Comparison of ENCODE assay signal across 1 cellular context in the genomic region with DNA sequence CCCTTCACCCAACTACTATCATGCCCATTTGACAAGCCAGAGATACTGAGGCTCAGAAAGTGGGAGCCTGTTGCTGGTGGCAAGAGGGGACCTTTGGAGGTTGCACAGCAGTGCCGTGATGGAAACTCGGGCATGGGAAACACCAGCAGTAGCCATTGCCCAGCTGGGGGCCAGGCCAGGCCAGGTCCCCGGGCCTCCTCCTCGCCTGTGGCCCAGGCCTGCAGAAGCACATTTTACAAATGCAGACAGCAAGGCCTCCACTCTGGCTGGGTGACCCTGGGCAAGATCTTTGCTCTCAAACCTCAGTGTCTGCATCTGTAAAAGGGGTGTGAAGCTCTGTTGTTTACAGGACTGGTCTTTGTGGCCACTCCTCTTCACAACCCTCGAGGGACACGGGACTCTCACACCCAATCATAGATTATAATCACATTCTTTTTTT.
A peak's percentile ranks its signal among the peaks of the same experiment; 100 is the strongest.
TF ChIP-seq lines count a peak whose summit lies in the region.

No MANE protein-coding gene starts in this region.

TF ChIP-seq in K562, 482 proteins besides CTCF, POLR2A, EP300 and RAD21 (continued from another document and continues in another):
- TF ChIP-seq, protein P1, sequence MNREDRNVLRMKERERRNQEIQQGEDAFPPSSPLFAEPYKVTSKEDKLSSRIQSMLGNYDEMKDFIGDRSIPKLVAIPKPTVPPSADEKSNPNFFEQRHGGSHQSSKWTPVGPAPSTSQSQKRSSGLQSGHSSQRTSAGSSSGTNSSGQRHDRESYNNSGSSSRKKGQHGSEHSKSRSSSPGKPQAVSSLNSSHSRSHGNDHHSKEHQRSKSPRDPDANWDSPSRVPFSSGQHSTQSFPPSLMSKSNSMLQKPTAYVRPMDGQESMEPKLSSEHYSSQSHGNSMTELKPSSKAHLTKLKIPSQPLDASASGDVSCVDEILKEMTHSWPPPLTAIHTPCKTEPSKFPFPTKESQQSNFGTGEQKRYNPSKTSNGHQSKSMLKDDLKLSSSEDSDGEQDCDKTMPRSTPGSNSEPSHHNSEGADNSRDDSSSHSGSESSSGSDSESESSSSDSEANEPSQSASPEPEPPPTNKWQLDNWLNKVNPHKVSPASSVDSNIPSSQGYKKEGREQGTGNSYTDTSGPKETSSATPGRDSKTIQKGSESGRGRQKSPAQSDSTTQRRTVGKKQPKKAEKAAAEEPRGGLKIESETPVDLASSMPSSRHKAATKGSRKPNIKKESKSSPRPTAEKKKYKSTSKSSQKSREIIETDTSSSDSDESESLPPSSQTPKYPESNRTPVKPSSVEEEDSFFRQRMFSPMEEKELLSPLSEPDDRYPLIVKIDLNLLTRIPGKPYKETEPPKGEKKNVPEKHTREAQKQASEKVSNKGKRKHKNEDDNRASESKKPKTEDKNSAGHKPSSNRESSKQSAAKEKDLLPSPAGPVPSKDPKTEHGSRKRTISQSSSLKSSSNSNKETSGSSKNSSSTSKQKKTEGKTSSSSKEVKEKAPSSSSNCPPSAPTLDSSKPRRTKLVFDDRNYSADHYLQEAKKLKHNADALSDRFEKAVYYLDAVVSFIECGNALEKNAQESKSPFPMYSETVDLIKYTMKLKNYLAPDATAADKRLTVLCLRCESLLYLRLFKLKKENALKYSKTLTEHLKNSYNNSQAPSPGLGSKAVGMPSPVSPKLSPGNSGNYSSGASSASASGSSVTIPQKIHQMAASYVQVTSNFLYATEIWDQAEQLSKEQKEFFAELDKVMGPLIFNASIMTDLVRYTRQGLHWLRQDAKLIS (CRISPR knock-in tag; IDR thresholded peaks at IDR 0.05): no peak
- TF ChIP-seq ZKSCAN1 (IDR thresholded peaks at IDR 0.05; ENCODE audit: low read depth, low read length): no peak
- no peak for TF ChIP-seq BCL6 (CRISPR knock-in tag; IDR thresholded peaks at IDR 0.05)
- TF ChIP-seq KHSRP (IDR thresholded peaks at IDR 0.05): no peak
- TF ChIP-seq POU5F1 (IDR thresholded peaks at IDR 0.05; ENCODE audit: borderline replicate concordance, low read depth, low read length, partially characterized antibody): no peak
- no peak for TF ChIP-seq BACH1 (tag; IDR thresholded peaks at IDR 0.05)
- no peak for TF ChIP-seq NFRKB (IDR thresholded peaks at IDR 0.05; ENCODE audit: low read depth)
- no peak for TF ChIP-seq ZNF444 (CRISPR knock-in tag; IDR thresholded peaks at IDR 0.05)
- no peak for TF ChIP-seq TGIF2 (CRISPR knock-in tag; IDR thresholded peaks at IDR 0.05)
- no peak for TF ChIP-seq MTA3 (IDR thresholded peaks at IDR 0.05; ENCODE audit: borderline replicate concordance)
- TF ChIP-seq KAT2B (IDR thresholded peaks at IDR 0.05; ENCODE audit: low read depth, low read length): no peak
- 0 out of 2 replicates have a peak, but pooled peaks have one; percentile 12 for TF ChIP-seq ELF1 (tag; IDR thresholded peaks at IDR 0.05)
- TF ChIP-seq NCOA4 (IDR thresholded peaks at IDR 0.05; ENCODE audit: partially characterized antibody): no peak
- TF ChIP-seq, protein P2, sequence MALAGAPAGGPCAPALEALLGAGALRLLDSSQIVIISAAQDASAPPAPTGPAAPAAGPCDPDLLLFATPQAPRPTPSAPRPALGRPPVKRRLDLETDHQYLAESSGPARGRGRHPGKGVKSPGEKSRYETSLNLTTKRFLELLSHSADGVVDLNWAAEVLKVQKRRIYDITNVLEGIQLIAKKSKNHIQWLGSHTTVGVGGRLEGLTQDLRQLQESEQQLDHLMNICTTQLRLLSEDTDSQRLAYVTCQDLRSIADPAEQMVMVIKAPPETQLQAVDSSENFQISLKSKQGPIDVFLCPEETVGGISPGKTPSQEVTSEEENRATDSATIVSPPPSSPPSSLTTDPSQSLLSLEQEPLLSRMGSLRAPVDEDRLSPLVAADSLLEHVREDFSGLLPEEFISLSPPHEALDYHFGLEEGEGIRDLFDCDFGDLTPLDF (CRISPR knock-in tag; IDR thresholded peaks at IDR 0.05): no peak
- no peak for TF ChIP-seq RB1 (IDR thresholded peaks at IDR 0.05; ENCODE audit: low read depth)
- TF ChIP-seq ZNF507 (tag; conservative IDR thresholded peaks at IDR 0.05): no peak
- TF ChIP-seq PML (IDR thresholded peaks at IDR 0.05; ENCODE audit: low read length): no peak
- no peak for TF ChIP-seq SIN3B (IDR thresholded peaks at IDR 0.05; ENCODE audit: low read depth)
- no peak for TF ChIP-seq POLR2H (tag; IDR thresholded peaks at IDR 0.05; ENCODE audit: low read depth)
- TF ChIP-seq FOXJ3 (CRISPR knock-in tag; IDR thresholded peaks at IDR 0.05): no peak
- TF ChIP-seq HMG20A (CRISPR knock-in tag; conservative IDR thresholded peaks at IDR 0.05): no peak
- TF ChIP-seq FOXJ2 (tag; IDR thresholded peaks at IDR 0.05): peak; percentile 59
- TF ChIP-seq FUS (optimal IDR thresholded peaks at IDR 0.05; ENCODE audit: low read depth, low read length): no peak
- TF ChIP-seq BRD4 (IDR thresholded peaks at IDR 0.05): no peak
- TF ChIP-seq DIDO1 (tag; IDR thresholded peaks at IDR 0.05; ENCODE audit: low read depth): no peak
- TF ChIP-seq HSF4 (CRISPR knock-in tag; IDR thresholded peaks at IDR 0.05; ENCODE audit: borderline replicate concordance): no peak
- no peak for TF ChIP-seq ZNF197 (CRISPR knock-in tag; IDR thresholded peaks at IDR 0.05; ENCODE audit: low read depth)
- no peak for TF ChIP-seq SRSF1 (IDR thresholded peaks at IDR 0.05; ENCODE audit: low read depth, low read length)
- TF ChIP-seq ZEB2 (IDR thresholded peaks at IDR 0.05): no peak
- TF ChIP-seq RBM25 (IDR thresholded peaks at IDR 0.05; ENCODE audit: low read depth, low read length, severe bottlenecking): peak; percentile 91
- no peak for TF ChIP-seq ETV6 (IDR thresholded peaks at IDR 0.05; ENCODE audit: borderline replicate concordance in 1 of 2, low read depth in 2 of 2, low read length in 1 of 2)
- TF ChIP-seq ETV6 (CRISPR knock-in tag; IDR thresholded peaks at IDR 0.05; ENCODE audit: borderline replicate concordance): no peak
- TF ChIP-seq, protein P3, sequence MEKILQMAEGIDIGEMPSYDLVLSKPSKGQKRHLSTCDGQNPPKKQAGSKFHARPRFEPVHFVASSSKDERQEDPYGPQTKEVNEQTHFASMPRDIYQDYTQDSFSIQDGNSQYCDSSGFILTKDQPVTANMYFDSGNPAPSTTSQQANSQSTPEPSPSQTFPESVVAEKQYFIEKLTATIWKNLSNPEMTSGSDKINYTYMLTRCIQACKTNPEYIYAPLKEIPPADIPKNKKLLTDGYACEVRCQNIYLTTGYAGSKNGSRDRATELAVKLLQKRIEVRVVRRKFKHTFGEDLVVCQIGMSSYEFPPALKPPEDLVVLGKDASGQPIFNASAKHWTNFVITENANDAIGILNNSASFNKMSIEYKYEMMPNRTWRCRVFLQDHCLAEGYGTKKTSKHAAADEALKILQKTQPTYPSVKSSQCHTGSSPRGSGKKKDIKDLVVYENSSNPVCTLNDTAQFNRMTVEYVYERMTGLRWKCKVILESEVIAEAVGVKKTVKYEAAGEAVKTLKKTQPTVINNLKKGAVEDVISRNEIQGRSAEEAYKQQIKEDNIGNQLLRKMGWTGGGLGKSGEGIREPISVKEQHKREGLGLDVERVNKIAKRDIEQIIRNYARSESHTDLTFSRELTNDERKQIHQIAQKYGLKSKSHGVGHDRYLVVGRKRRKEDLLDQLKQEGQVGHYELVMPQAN (IDR thresholded peaks at IDR 0.05; ENCODE audit: borderline replicate concordance): no peak
- TF ChIP-seq, protein P4, sequence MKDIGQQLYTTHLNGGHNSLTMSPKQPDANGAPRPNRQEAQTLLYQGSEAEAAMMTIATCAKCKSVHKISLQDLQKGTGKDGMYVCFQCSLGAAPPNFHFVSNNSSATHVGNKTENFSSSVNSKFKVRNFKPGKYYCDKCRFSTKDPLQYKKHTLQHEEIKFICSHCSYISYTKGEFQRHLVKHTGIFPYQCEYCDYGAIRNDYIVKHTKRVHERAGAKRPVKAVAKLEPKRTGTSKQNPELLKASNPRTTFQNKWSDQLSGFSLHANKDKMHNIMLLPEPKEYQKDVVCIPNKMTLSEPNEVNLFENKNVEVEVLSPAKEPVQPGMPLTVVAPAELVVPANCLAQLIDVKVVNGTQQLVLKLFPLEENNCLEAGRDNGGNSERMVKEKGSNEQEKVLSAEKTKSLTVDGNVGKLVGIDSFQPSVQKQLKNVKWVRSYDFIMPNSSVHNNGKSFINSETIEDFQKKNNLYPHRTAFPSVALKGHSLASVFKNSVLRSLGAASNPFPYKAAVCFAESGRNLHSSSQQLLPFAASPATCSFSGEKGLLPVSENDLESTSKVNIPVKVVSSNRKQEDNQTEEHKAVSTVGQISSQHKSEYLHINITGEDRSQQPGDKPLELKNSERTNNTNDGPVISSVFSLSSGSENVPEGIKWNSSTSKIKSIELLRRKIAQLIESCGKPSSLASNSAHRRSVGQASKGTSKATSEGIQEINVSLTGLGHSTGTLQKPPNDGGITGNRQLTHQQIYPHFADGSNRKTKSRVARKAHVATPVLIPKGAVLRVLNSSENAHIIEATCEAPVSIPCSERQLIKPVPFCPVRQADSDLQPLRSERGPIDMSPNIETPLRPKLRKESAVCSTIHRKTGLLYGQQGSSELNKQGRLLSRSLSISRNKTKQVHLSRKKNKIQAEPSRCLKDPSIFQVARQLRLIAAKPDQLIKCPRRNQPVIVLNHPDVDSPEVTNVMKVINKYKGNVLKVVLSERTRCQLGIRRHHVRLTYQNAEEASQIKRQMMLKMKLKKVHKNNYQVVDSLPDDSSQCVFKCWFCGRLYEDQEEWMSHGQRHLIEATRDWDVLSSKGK (CRISPR knock-in tag; IDR thresholded peaks at IDR 0.05): no peak
- TF ChIP-seq ZC3H8 (IDR thresholded peaks at IDR 0.05): no peak
- TF ChIP-seq ZNF239 (CRISPR knock-in tag; IDR thresholded peaks at IDR 0.05): no peak
- TF ChIP-seq KDM1A (IDR thresholded peaks at IDR 0.05): peak; percentile 33 to 40; a peak in 2 of 4 replicates
- TF ChIP-seq, protein P5, sequence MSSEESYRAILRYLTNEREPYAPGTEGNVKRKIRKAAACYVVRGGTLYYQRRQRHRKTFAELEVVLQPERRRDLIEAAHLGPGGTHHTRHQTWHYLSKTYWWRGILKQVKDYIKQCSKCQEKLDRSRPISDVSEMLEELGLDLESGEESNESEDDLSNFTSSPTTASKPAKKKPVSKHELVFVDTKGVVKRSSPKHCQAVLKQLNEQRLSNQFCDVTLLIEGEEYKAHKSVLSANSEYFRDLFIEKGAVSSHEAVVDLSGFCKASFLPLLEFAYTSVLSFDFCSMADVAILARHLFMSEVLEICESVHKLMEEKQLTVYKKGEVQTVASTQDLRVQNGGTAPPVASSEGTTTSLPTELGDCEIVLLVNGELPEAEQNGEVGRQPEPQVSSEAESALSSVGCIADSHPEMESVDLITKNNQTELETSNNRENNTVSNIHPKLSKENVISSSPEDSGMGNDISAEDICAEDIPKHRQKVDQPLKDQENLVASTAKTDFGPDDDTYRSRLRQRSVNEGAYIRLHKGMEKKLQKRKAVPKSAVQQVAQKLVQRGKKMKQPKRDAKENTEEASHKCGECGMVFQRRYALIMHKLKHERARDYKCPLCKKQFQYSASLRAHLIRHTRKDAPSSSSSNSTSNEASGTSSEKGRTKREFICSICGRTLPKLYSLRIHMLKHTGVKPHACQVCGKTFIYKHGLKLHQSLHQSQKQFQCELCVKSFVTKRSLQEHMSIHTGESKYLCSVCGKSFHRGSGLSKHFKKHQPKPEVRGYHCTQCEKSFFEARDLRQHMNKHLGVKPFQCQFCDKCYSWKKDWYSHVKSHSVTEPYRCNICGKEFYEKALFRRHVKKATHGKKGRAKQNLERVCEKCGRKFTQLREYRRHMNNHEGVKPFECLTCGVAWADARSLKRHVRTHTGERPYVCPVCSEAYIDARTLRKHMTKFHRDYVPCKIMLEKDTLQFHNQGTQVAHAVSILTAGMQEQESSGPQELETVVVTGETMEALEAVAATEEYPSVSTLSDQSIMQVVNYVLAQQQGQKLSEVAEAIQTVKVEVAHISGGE (CRISPR knock-in tag; IDR thresholded peaks at IDR 0.05): no peak
- TF ChIP-seq HDAC3 (IDR thresholded peaks at IDR 0.05; ENCODE audit: borderline replicate concordance, partially characterized antibody): no peak
- no peak for TF ChIP-seq SRSF7 (optimal IDR thresholded peaks at IDR 0.05; ENCODE audit: low read depth, low read length)
- TF ChIP-seq ZNF707 (CRISPR knock-in tag; conservative IDR thresholded peaks at IDR 0.05): no peak
- TF ChIP-seq, protein P6, sequence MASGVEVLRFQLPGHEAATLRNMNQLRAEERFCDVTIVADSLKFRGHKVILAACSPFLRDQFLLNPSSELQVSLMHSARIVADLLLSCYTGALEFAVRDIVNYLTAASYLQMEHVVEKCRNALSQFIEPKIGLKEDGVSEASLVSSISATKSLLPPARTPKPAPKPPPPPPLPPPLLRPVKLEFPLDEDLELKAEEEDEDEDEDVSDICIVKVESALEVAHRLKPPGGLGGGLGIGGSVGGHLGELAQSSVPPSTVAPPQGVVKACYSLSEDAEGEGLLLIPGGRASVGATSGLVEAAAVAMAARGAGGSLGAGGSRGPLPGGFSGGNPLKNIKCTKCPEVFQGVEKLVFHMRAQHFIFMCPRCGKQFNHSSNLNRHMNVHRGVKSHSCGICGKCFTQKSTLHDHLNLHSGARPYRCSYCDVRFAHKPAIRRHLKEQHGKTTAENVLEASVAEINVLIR (CRISPR knock-in tag; IDR thresholded peaks at IDR 0.05): no peak
- no peak for TF ChIP-seq JUNB (CRISPR knock-in tag; conservative IDR thresholded peaks at IDR 0.05)
- TF ChIP-seq ZNF282 (CRISPR knock-in tag; IDR thresholded peaks at IDR 0.05): 0 out of 2 replicates have a peak, but pooled peaks have one; percentile 82
- TF ChIP-seq BRD9 (IDR thresholded peaks at IDR 0.05; ENCODE audit: low read depth, partially characterized antibody): no peak
- no peak for TF ChIP-seq KLF6 (CRISPR knock-in tag; IDR thresholded peaks at IDR 0.05; ENCODE audit: borderline replicate concordance)
- TF ChIP-seq, protein P7, sequence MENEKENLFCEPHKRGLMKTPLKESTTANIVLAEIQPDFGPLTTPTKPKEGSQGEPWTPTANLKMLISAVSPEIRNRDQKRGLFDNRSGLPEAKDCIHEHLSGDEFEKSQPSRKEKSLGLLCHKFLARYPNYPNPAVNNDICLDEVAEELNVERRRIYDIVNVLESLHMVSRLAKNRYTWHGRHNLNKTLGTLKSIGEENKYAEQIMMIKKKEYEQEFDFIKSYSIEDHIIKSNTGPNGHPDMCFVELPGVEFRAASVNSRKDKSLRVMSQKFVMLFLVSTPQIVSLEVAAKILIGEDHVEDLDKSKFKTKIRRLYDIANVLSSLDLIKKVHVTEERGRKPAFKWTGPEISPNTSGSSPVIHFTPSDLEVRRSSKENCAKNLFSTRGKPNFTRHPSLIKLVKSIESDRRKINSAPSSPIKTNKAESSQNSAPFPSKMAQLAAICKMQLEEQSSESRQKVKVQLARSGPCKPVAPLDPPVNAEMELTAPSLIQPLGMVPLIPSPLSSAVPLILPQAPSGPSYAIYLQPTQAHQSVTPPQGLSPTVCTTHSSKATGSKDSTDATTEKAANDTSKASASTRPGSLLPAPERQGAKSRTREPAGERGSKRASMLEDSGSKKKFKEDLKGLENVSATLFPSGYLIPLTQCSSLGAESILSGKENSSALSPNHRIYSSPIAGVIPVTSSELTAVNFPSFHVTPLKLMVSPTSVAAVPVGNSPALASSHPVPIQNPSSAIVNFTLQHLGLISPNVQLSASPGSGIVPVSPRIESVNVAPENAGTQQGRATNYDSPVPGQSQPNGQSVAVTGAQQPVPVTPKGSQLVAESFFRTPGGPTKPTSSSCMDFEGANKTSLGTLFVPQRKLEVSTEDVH (IDR thresholded peaks at IDR 0.05; ENCODE audit: low read depth, partially characterized antibody): no peak
- TF ChIP-seq IFI16 (CRISPR knock-in tag; IDR thresholded peaks at IDR 0.05): no peak
- no peak for TF ChIP-seq WHSC1 (IDR thresholded peaks at IDR 0.05; ENCODE audit: low read length)
- TF ChIP-seq ZFX (CRISPR knock-in tag; IDR thresholded peaks at IDR 0.05): no peak
- no peak for TF ChIP-seq E2F3 (CRISPR knock-in tag; IDR thresholded peaks at IDR 0.05)
- no peak for TF ChIP-seq RFX7 (CRISPR knock-in tag; IDR thresholded peaks at IDR 0.05)
- no peak for TF ChIP-seq MIER1 (IDR thresholded peaks at IDR 0.05; ENCODE audit: low read depth)
